1 cellular context compared by ENCODE assay signal in genomic region chr16:69330286-69331109, GRCh38.
TF ChIP-seq lines count a peak whose summit lies in the region.

TSS of gene PDF (minus strand) at chr16:69330588. CDS start at chr16:69330570, 18 bp downstream.

TF ChIP-seq in K562, 482 proteins besides CTCF, POLR2A, EP300 and RAD21 (continued from another document):
- TF ChIP-seq, protein P1, sequence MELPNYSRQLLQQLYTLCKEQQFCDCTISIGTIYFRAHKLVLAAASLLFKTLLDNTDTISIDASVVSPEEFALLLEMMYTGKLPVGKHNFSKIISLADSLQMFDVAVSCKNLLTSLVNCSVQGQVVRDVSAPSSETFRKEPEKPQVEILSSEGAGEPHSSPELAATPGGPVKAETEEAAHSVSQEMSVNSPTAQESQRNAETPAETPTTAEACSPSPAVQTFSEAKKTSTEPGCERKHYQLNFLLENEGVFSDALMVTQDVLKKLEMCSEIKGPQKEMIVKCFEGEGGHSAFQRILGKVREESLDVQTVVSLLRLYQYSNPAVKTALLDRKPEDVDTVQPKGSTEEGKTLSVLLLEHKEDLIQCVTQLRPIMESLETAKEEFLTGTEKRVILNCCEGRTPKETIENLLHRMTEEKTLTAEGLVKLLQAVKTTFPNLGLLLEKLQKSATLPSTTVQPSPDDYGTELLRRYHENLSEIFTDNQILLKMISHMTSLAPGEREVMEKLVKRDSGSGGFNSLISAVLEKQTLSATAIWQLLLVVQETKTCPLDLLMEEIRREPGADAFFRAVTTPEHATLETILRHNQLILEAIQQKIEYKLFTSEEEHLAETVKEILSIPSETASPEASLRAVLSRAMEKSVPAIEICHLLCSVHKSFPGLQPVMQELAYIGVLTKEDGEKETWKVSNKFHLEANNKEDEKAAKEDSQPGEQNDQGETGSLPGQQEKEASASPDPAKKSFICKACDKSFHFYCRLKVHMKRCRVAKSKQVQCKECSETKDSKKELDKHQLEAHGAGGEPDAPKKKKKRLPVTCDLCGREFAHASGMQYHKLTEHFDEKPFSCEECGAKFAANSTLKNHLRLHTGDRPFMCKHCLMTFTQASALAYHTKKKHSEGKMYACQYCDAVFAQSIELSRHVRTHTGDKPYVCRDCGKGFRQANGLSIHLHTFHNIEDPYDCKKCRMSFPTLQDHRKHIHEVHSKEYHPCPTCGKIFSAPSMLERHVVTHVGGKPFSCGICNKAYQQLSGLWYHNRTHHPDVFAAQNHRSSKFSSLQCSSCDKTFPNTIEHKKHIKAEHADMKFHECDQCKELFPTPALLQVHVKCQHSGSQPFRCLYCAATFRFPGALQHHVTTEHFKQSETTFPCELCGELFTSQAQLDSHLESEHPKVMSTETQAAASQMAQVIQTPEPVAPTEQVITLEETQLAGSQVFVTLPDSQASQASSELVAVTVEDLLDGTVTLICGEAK (IDR thresholded peaks at IDR 0.05), result peak; percentile 85
- TF ChIP-seq, protein P1 (CRISPR knock-in tag; IDR thresholded peaks at IDR 0.05), result no peak
- TF ChIP-seq PATZ1 (CRISPR knock-in tag; IDR thresholded peaks at IDR 0.05; ENCODE audit: borderline replicate concordance), result no peak
- peak; percentile 96 for TF ChIP-seq ERF (CRISPR knock-in tag; IDR thresholded peaks at IDR 0.05)
- no peak for TF ChIP-seq SOX6 (IDR thresholded peaks at IDR 0.05)
- TF ChIP-seq, protein P2, sequence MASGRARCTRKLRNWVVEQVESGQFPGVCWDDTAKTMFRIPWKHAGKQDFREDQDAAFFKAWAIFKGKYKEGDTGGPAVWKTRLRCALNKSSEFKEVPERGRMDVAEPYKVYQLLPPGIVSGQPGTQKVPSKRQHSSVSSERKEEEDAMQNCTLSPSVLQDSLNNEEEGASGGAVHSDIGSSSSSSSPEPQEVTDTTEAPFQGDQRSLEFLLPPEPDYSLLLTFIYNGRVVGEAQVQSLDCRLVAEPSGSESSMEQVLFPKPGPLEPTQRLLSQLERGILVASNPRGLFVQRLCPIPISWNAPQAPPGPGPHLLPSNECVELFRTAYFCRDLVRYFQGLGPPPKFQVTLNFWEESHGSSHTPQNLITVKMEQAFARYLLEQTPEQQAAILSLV (tag; IDR thresholded peaks at IDR 0.05), result no peak
- no peak for TF ChIP-seq EZH2 (IDR thresholded peaks at IDR 0.05; ENCODE audit: borderline replicate concordance, low read depth, low read length)
- TF ChIP-seq MYBL2 (IDR thresholded peaks at IDR 0.05; ENCODE audit: low read depth), result no peak
- TF ChIP-seq MYBL2 (CRISPR knock-in tag; IDR thresholded peaks at IDR 0.05; ENCODE audit: borderline replicate concordance), result no peak
- no peak for TF ChIP-seq ZNF57 (CRISPR knock-in tag; IDR thresholded peaks at IDR 0.05)
- TF ChIP-seq SMAD4 (CRISPR knock-in tag; conservative IDR thresholded peaks at IDR 0.05), result peak; percentile 66; the same call in 1 of the 2 replicates
